ENCODE assay signal across 7 cellular contexts in genomic region chr10:988667-989545, GRCh38. TPM values are rescaled to one million over a fixed set of nuclear protein-coding genes. Genes with fewer than 3 reads are reported as not detected.
DNase-seq lines count a peak whose midpoint lies in the region; ATAC-seq, FAIRE-seq and TF ChIP-seq lines count a peak whose summit lies in the region.

No MANE protein-coding gene starts in this region.

- peak overlapping the region; percentile 75 for H3K27ac ChIP-seq in adipose tissue (ENCODE audit: low read depth, low read length)
- peak overlapping the region; percentile 76 to 82 for H3K27ac ChIP-seq in kidney (ENCODE audit: low read depth in 2 of 2, low read length in 2 of 2)

- peaks cover 10 to 13% of the 10 kb centered on the region in 2 donors for H3K4me1 ChIP-seq in kidney (ENCODE audit: control insufficient read depth in 1 of 2, insufficient read depth in 1 of 2, low read depth in 1 of 2, low read length in 2 of 2)

- H3K36me3 Mint-ChIP-seq in stimulated activated effector memory CD8-positive, alpha-beta T cell treated with anti-CD3 and anti-CD28 coated beads, Interleukin-12 subunit alpha, Interleukin-12 subunit beta, amount 100 ng/mL, for 72 hours, result peaks cover 60% of the 10 kb centered on the region

- peak overlapping the region; percentile 94 for H3K4me3 Mint-ChIP-seq in stimulated activated effector memory CD8-positive, alpha-beta T cell treated with anti-CD3 and anti-CD28 coated beads, Interleukin-12 subunit alpha, Interleukin-12 subunit beta, amount 100 ng/mL, for 72 hours

- TF ChIP-seq CTCF in kidney (IDR thresholded peaks at IDR 0.05; ENCODE audit: borderline replicate concordance, extremely low read depth, insufficient read depth), result no peak

- H3K9me3 Mint-ChIP-seq in stimulated activated effector memory CD8-positive, alpha-beta T cell treated with anti-CD3 and anti-CD28 coated beads, Interleukin-12 subunit alpha, Interleukin-12 subunit beta, amount 100 ng/mL, for 72 hours, result no peaks in the 10 kb centered on the region

- WGBS in adipose tissue, 3 donors, result 23 to 29% (median 28%) methylated on average over 42 of the region's 42 CpGs

- H3K4me1 Mint-ChIP-seq in stimulated activated effector memory CD8-positive, alpha-beta T cell treated with anti-CD3 and anti-CD28 coated beads, Interleukin-12 subunit alpha, Interleukin-12 subunit beta, amount 100 ng/mL, for 72 hours, result peaks cover 31% of the 10 kb centered on the region

- H3K9me3 ChIP-seq in kidney (ENCODE audit: control insufficient read depth in 1 of 2, low read length in 2 of 2), result no peaks in the 10 kb centered on the region

- FAIRE-seq in kidney (lab: Jason Lieb, UNC), result no peak

- intact Hi-C loops in kidney (cut with DNase I), result no loop called here

- DNase-seq in kidney (no peak), COLO668 (lab: John Stamatoyannopoulos, UW; ENCODE audit: unreplicated experiment) (no peak), SKM-1 treated with dmso at 0.1 percent for 144 hours (lab: John Stamatoyannopoulos, UW; ENCODE audit: unreplicated experiment) (no peak)
- DNase-seq in stimulated activated effector memory CD8-positive, alpha-beta T cell treated with anti-CD3 and anti-CD28 coated beads, Interleukin-12 subunit alpha, Interleukin-12 subunit beta, amount 100 ng/mL, for 72 hours (ENCODE audit: low spot score in 2 of 2), result no peak

- peak overlapping the region; percentile 95 for H3K4me3 ChIP-seq in kidney (ENCODE audit: low read length in 2 of 2)

- H3K36me3 ChIP-seq in kidney (ENCODE audit: control insufficient read depth in 1 of 2, insufficient read depth in 2 of 2, low read length in 2 of 2), result peaks cover 3 to 7% of the 10 kb centered on the region in 2 donors

- H3K9ac ChIP-seq in kidney (ENCODE audit: low read length in 2 of 2), result peak overlapping the region; percentile 83 to 92

- ATAC-seq in GM19023 (IDR thresholded peaks at IDR 0.05; ENCODE audit: unreplicated experiment), result peak; percentile 14
- ATAC-seq in HG03354 (IDR thresholded peaks at IDR 0.05; ENCODE audit: poor library complexity, severe bottlenecking, unreplicated experiment), result peak; percentile 15
- ATAC-seq in stimulated activated effector memory CD8-positive, alpha-beta T cell treated with anti-CD3 and anti-CD28 coated beads, Interleukin-12 subunit alpha, Interleukin-12 subunit beta, amount 100 ng/mL, for 72 hours, result peak; percentile 38

- H3K27ac Mint-ChIP-seq in stimulated activated effector memory CD8-positive, alpha-beta T cell treated with anti-CD3 and anti-CD28 coated beads, Interleukin-12 subunit alpha, Interleukin-12 subunit beta, amount 100 ng/mL, for 72 hours, result peak overlapping the region; percentile 95

RNA-seq across cellular contexts. Expression of gene GTPBP4, which starts 0.7 kb away (rescaled TPM):
- polyA plus RNA-seq in adipose tissue (10 to 100 TPM; 17.3 to 52.3 (median 23.1) TPM), kidney (ENCODE audit: insufficient read depth, low read depth, low replicate concordance) (18.9 TPM)
- 37.1 TPM for total RNA-seq in kidney

RNA-seq across cellular contexts. Expression of gene IDI2, which starts 36.8 kb away (rescaled TPM):
- polyA plus RNA-seq in adipose tissue (under 1 TPM in 1 of 3 donors, not detected in 2; 0.07 TPM), kidney (ENCODE audit: insufficient read depth, low read depth, low replicate concordance) (not detected)
- not detected for total RNA-seq in kidney

RNA-seq across cellular contexts. Expression of gene LARP4B, which starts 57.4 kb away (rescaled TPM):
- polyA plus RNA-seq in adipose tissue (10 to 100 TPM in 1 of 3 donors, 1 to 10 TPM in 2; 7.5 to 15.4 (median 8.8) TPM), kidney (ENCODE audit: insufficient read depth, low read depth, low replicate concordance) (12.9 TPM)
- total RNA-seq in kidney, result 96.6 TPM
